Comparison of ENCODE assay signal across 10 cellular contexts in the genomic region with DNA sequence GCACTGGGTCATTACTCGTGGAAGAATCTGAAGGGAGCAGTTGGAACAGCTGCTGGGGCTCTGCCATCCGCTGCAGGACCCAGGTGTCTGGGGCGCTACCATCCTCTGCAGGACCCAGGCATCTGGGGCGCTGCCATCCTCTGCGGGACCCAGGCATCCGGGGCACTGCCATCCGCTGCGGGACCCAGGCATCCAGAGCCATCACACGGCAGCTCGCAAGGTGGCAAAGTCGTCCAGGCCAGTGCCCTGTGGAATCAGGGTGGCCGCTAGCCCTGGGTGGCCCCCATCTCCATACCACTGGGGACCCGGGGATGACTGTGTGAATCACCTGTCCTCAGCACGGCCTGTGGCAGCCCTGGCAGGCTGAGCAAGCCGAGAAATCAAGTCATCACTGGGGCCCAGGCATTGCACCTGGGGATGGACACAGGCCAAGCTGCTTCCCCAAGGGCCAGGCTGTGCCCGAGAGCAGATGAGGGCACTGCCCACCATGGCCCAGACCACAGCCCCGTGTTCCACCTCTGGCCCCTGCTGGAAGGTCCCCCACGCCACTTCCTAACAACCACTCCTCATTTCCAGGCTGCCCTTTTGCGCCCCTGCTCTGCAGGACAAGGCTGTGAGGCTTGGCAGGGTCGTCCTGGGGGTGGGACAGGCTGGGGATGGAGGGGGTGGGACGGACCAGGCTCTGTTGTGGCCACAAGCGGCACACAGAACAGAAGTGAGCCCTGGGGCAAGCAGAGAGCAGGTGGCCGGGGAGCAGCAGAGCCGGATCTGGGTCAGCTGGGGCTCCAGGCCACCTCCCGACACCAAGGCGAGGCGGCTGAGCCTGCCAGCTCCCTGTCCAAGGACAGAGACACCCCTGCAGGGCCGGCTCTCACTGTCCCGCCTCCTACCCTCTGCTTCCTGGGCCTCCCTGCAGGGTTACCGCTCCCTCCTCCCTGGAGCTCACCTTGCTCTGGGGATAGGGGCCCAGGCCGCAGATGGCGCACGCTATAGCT. TPM values are rescaled to one million over a fixed set of nuclear protein-coding genes. Genes with fewer than 3 reads are reported as not detected.
"Had no signal": no experiment of that assay in that cellular context is flagged by ENCODE, and none has a peak within 500 bp of the region (broad histone marks: within the 10 kb centered on the region; RNA-seq: fewer than 3 reads in every experiment).

No MANE protein-coding gene starts in this region.

- H3K27ac ChIP-seq: thoracic aorta had no signal

- H3K36me3 ChIP-seq: thoracic aorta had no signal

- H3K4me3 ChIP-seq: thoracic aorta had no signal

- DNase-seq: activated CD4-positive, alpha-beta T cell treated with anti-CD3 and anti-CD28 coated beads for 36 hours; activated naive CD4-positive, alpha-beta T cell; central memory CD4-positive, alpha-beta T cell; stimulated activated CD4-positive, alpha-beta T cell treated with anti-CD3 and anti-CD28 coated beads, Interleukin-4, amount 100 ng/mL, for 1 hour; SW 1271 had no signal

- H3K9me3 ChIP-seq: thoracic aorta had no signal

- ATAC-seq: activated CD4-positive, alpha-beta T cell treated with anti-CD3 and anti-CD28 coated beads for 36 hours had no signal

RNA-seq across cellular contexts. Expression of a gene that starts 12.7 kb away (rescaled TPM):
- total RNA-seq: activated CD4-positive, alpha-beta T cell treated with anti-CD3 and anti-CD28 coated beads for 36 hours; glomerular endothelial cell; osteocyte; thoracic aorta had no signal

RNA-seq across cellular contexts. Expression of a gene that starts 28.3 kb away (rescaled TPM):
- total RNA-seq: activated T-helper 1 cell treated with anti-CD3 and anti-CD28 coated beads, Interleukin-12 subunit alpha, Interleukin-12 subunit beta, Interleukin-2, Interleukin-4 antibody, amounts not matched to agents 30 ng/mL and 10 ng/mL and 1 ng/mL, durations not matched to agents 14 hours and 24 hours and 36 hours; glomerular endothelial cell; mucosa of gallbladder; osteocyte; thoracic aorta had no signal
